Comparison of ENCODE assay signal across 14 cellular contexts in genomic region chr3:143329567-143330164, GRCh38.
DNase-seq lines count a peak whose midpoint lies in the region; ATAC-seq, FAIRE-seq and TF ChIP-seq lines count a peak whose summit lies in the region.
"Had no signal": no experiment of that assay in that cellular context is flagged by ENCODE, and none has a peak within 500 bp of the region (broad histone marks: within the 10 kb centered on the region; RNA-seq: fewer than 3 reads in every experiment).

No MANE protein-coding gene starts in this region.

- H3K9me3 ChIP-seq in astrocyte (ENCODE audit: insufficient read depth, low read depth, low read length) (no peaks in the 10 kb centered on the region), thoracic aorta (no peaks in the 10 kb centered on the region)
- H3K9me3 ChIP-seq: A549, colonic mucosa, HAP-1, prostate gland had no signal

- FAIRE-seq in astrocyte (lab: Jason Lieb, UNC): no peak
- FAIRE-seq: A549 had no signal

- no peak overlapping the region for H3K9ac ChIP-seq in astrocyte (ENCODE audit: low read length)

- H3K27ac Mint-ChIP-seq in astrocyte (ENCODE audit: unreplicated experiment): no peak overlapping the region

- peak; percentile 5 for DNase-seq in SIG-M5 treated with dmso at 0.1 percent for 504 hours (lab: John Stamatoyannopoulos, UW; ENCODE audit: unreplicated experiment)
- DNase-seq in SIG-M5 (lab: John Stamatoyannopoulos, UW): no peak
- DNase-seq in astrocyte (ENCODE audit: low read depth): peak; percentile 41
- peak; percentile 57 for DNase-seq in left lobe of liver (ENCODE audit: low spot score)
- no peak for DNase-seq in thoracic aorta (ENCODE audit: low spot score)
- DNase-seq in stimulated activated CD4-positive, alpha-beta T cell treated with anti-CD3 and anti-CD28 coated beads, Interleukin-2, amount 100 ng/mL, for 24 hours: no peak
- no peak for DNase-seq in SHP77 (lab: John Stamatoyannopoulos, UW)
- DNase-seq: colonic mucosa, MV-4-11, PC-3 had no signal

- H3K4me2 ChIP-seq in astrocyte (ENCODE audit: low read length): peak overlapping the region; percentile 49
- H3K4me2 ChIP-seq: A549 had no signal

- peaks cover 18% of the 10 kb centered on the region for H3K4me1 Mint-ChIP-seq in astrocyte (ENCODE audit: low read depth, unreplicated experiment)

- no peak for TF ChIP-seq CTCF in astrocyte (IDR thresholded peaks at IDR 0.05; ENCODE audit: insufficient read depth, low read depth, low read length)
- no peak for TF ChIP-seq CTCF in thoracic aorta (IDR thresholded peaks at IDR 0.05)

- H3K36me3 ChIP-seq in astrocyte (ENCODE audit: insufficient read depth, low read length): no peaks in the 10 kb centered on the region
- no peaks in the 10 kb centered on the region for H3K36me3 ChIP-seq in thoracic aorta
- H3K36me3 ChIP-seq: colonic mucosa, HAP-1, prostate gland had no signal

- H3K4me3 ChIP-seq in astrocyte (ENCODE audit: insufficient read depth, low read depth, low read length): no peak overlapping the region
- peak overlapping the region; percentile 33 for H3K4me3 ChIP-seq in thoracic aorta
- H3K4me3 ChIP-seq: A549, colonic mucosa, HAP-1, prostate gland had no signal

- H3K27ac ChIP-seq in astrocyte (ENCODE audit: low read depth, low read length) (no peak overlapping the region), thoracic aorta (no peak overlapping the region)
- H3K27ac ChIP-seq: A549, colonic mucosa, prostate gland had no signal

- H3K36me3 Mint-ChIP-seq in astrocyte (ENCODE audit: low read depth, unreplicated experiment): no peaks in the 10 kb centered on the region

- H3K4me1 ChIP-seq in astrocyte (ENCODE audit: insufficient read depth, low read length) (peaks cover 6% of the 10 kb centered on the region), thoracic aorta (ENCODE audit: control insufficient read depth in 1 of 2, low read depth in 2 of 2) (peaks cover 3 to 10% of the 10 kb centered on the region in 2 donors)
- H3K4me1 ChIP-seq: A549, colonic mucosa, HAP-1, prostate gland had no signal

- no peaks in the 10 kb centered on the region for H3K27me3 Mint-ChIP-seq in astrocyte (ENCODE audit: low read depth, unreplicated experiment)

- ATAC-seq in left lobe of liver: peak; percentile 96
- no peak for ATAC-seq in thoracic aorta (ENCODE audit: insufficient number of reproducible peaks, low FRiP score, low read depth)
- no peak for ATAC-seq in HG03159 (IDR thresholded peaks at IDR 0.05; ENCODE audit: unreplicated experiment)
- ATAC-seq: A549, PC-3 had no signal

- no peaks in the 10 kb centered on the region for H4K20me1 ChIP-seq in astrocyte (ENCODE audit: insufficient read depth, low read length)

- no peaks in the 10 kb centered on the region for H3K27me3 ChIP-seq in astrocyte (ENCODE audit: insufficient read depth, low read length)
- H3K27me3 ChIP-seq in thoracic aorta (replicated peaks; ENCODE audit: insufficient read depth): no peaks in the 10 kb centered on the region
- H3K27me3 ChIP-seq: colonic mucosa had no signal

- H3K79me2 ChIP-seq in astrocyte (ENCODE audit: insufficient read depth, low read length): no peaks in the 10 kb centered on the region

- H2AFZ ChIP-seq in astrocyte (ENCODE audit: low read depth, low read length): peak overlapping the region; percentile 19

- no peak overlapping the region for H3K4me3 Mint-ChIP-seq in astrocyte (ENCODE audit: unreplicated experiment)

- H3K9me3 Mint-ChIP-seq in astrocyte (ENCODE audit: unreplicated experiment): no peaks in the 10 kb centered on the region

Comparison
In these comparisons a context has a peak if more than half of its experiments do, and no peak if none do; other contexts are left out.
1. DNase-seq: peak in SIG-M5 treated with dmso at 0.1 percent for 504 hours (single experiment), astrocyte (single experiment) and left lobe of liver (single experiment); none in SIG-M5 (single experiment), thoracic aorta (single experiment), stimulated activated CD4-positive, alpha-beta T cell treated with anti-CD3 and anti-CD28 coated beads, Interleukin-2, amount 100 ng/mL, for 24 hours (0 of 2) and SHP77 (0 of 2).